Comparison of ENCODE assay signal across 31 cellular contexts in genomic region chr3:60125686-60126085, GRCh38.
"Had no signal": no experiment of that assay in that cellular context is flagged by ENCODE, and none has a peak within 500 bp of the region (broad histone marks: within the 10 kb centered on the region; RNA-seq: fewer than 3 reads in every experiment).

No MANE protein-coding gene starts in this region.

- H3K9me3 ChIP-seq: ascending aorta, MG63, SJSA1, SK-N-SH had no signal

- H3K27ac ChIP-seq: ascending aorta, cardiac muscle cell, SJSA1 had no signal

- H3K27ac Mint-ChIP-seq: activated CD4-positive, alpha-beta T cell treated with anti-CD3 and anti-CD28 coated beads, Interleukin-2, amount 10 ng/mL, durations not matched to agents 24 days and 14 days; activated CD8-positive, alpha-beta T cell treated with anti-CD3 and anti-CD28 coated beads for 36 hours; activated naive CD4-positive, alpha-beta T cell treated with anti-CD3 and anti-CD28 coated beads, Interleukin-2, amount 50 U/mL, for 24 hours; activated naive CD8-positive, alpha-beta T cell treated with anti-CD3 and anti-CD28 coated beads, Interleukin-2, amount 10 ng/mL, durations not matched to agents 7 days and 5 days; activated T-helper 2 cell treated with anti-CD3 and anti-CD28 coated beads, Interferon-gamma antibody, Interleukin-2, Interleukin-4, amounts not matched to agents 10 μg/mL and 5 μg/mL and 100 μg/mL, durations not matched to agents 14 hours and 24 hours and 36 hours; T-helper 1 cell treated with Interleukin-12 subunit alpha and Interleukin-12 subunit beta and Interleukin-4 antibody, amounts not matched to agents 30 μg/mL and 1 μg/mL, for 36 hours; T-helper 2 cell treated with Interferon-gamma antibody and Interleukin-4, amounts not matched to agents 5 μg/mL and 100 μg/mL, for 36 hours had no signal

- H3K27me3 Mint-ChIP-seq: activated CD4-positive, alpha-beta T cell treated with anti-CD3 and anti-CD28 coated beads, Interleukin-2, amount 10 ng/mL, durations not matched to agents 24 days and 14 days; activated CD8-positive, alpha-beta T cell treated with anti-CD3 and anti-CD28 coated beads for 36 hours; activated naive CD4-positive, alpha-beta T cell treated with anti-CD3 and anti-CD28 coated beads, Interleukin-2, amount 50 U/mL, for 24 hours had no signal

- H3K9me3 Mint-ChIP-seq: activated naive CD4-positive, alpha-beta T cell treated with anti-CD3 and anti-CD28 coated beads, Interleukin-2, amount 50 U/mL, for 24 hours had no signal

- H3K4me3 Mint-ChIP-seq: activated CD4-positive, alpha-beta T cell treated with anti-CD3 and anti-CD28 coated beads, Interleukin-2, amount 10 ng/mL, durations not matched to agents 24 days and 14 days; activated CD8-positive, alpha-beta T cell treated with anti-CD3 and anti-CD28 coated beads for 36 hours; activated naive CD4-positive, alpha-beta T cell treated with anti-CD3 and anti-CD28 coated beads, Interleukin-2, amount 50 U/mL, for 24 hours; activated naive CD8-positive, alpha-beta T cell treated with anti-CD3 and anti-CD28 coated beads, Interleukin-2, amount 10 ng/mL, durations not matched to agents 7 days and 5 days; T-helper 1 cell treated with Interleukin-12 subunit alpha and Interleukin-12 subunit beta and Interleukin-4 antibody, amounts not matched to agents 30 μg/mL and 1 μg/mL, for 36 hours; T-helper 2 cell treated with Interferon-gamma antibody and Interleukin-4, amounts not matched to agents 5 μg/mL and 100 μg/mL, for 36 hours had no signal

- H3K4me3 ChIP-seq: ascending aorta, cardiac muscle cell, MG63, SJSA1 had no signal

- H3K27me3 ChIP-seq: ascending aorta, cardiac muscle cell, MG63, SJSA1 had no signal

- H3K4me1 ChIP-seq: ascending aorta, SJSA1 had no signal

- DNase-seq: activated CD4-positive, alpha-beta T cell treated with anti-CD3 and anti-CD28 coated beads, Interleukin-2, amount 10 ng/mL, durations not matched to agents 24 days and 14 days; activated CD4-positive, alpha-beta T cell treated with anti-CD3 and anti-CD28 coated beads, Interleukin-2, amount 50 U/mL, for 4 hours; activated CD8-positive, alpha-beta T cell treated with anti-CD3 and anti-CD28 coated beads for 36 hours; activated gamma-delta T cell; activated naive CD4-positive, alpha-beta T cell treated with Interleukin-2 at 50 U/mL for 16 hours; activated naive CD8-positive, alpha-beta T cell treated with anti-CD3 and anti-CD28 coated beads, Interleukin-2, amount 10 ng/mL, durations not matched to agents 7 days and 5 days; activated T-cell treated with anti-CD3 and anti-CD28 coated beads, Interleukin-2, amount 50 U/mL, for 1 hour; Kasumi-1; KG1; MG63; NCI-H1048; NCI-H1105 treated with DMSO at 0.1 percent for 48 hours; NCI-H1436; NCI-H1694; NCI-H2029 treated with DMSO at 0.1 percent for 48 hours; NCI-H2107; NCI-H2171; NCI-H446 treated with DMSO at 0.1 percent for 48 hours; NCI-H524; NCI-H69; RPMI8226; SHP77 treated with DMSO at 0.1 percent for 48 hours; SK-N-SH had no signal

- H3K36me3 ChIP-seq: ascending aorta, cardiac muscle cell, MG63, SJSA1 had no signal

- ATAC-seq: activated CD8-positive, alpha-beta T cell treated with anti-CD3 and anti-CD28 coated beads for 36 hours; Panc1 had no signal

- H3K4me1 Mint-ChIP-seq: activated CD4-positive, alpha-beta T cell treated with anti-CD3 and anti-CD28 coated beads, Interleukin-2, amount 10 ng/mL, durations not matched to agents 24 days and 14 days; activated naive CD8-positive, alpha-beta T cell treated with anti-CD3 and anti-CD28 coated beads, Interleukin-2, amount 10 ng/mL, durations not matched to agents 7 days and 5 days had no signal
